In the genomic region with DNA sequence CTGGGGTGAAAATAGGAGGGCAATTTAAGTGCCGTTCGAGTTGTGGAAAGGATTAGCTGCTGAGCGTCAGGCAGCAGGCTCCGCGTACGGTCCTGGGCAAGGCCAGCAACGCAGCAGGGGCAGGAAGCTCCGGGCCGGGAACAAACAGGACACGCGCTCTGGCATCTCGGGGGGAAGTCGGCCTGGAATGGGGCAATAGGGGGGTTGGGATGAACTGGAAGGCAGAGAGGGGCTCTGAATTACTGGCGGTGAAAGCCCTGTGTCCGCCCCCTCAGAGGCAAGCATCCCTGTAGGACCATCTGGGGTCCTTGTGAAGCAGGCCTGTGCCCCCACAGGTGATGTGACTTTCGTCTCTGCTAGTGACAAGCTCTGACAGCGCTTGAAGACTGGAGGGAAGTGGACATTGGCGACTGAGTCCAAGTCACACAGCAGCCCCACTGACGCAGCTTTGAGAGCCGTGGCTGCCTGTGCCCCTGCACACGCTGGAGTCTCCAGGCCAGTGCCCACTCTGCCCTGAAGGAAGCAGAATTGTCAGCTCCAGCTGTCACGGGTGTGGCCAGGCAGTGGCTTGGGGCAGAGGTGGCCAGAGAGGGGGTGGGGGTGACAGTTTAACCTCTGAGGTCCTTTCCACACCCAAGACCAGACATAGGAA, we compare ENCODE assay signal across 12 cellular contexts. TPM values are rescaled to one million over a fixed set of nuclear protein-coding genes. Genes with fewer than 3 reads are reported as not detected.
"Had no signal": no experiment of that assay in that cellular context is flagged by ENCODE, and none has a peak within 500 bp of the region (broad histone marks: within the 10 kb centered on the region; RNA-seq: fewer than 3 reads in every experiment).

No MANE protein-coding gene starts in this region.

- DNase-seq: activated CD4-positive, alpha-beta T cell treated with anti-CD3 and anti-CD28 coated beads for 4 hours; activated effector memory CD4-positive, alpha-beta T cell treated with Interleukin-2 at 50 U/mL for 16 hours; amygdala; brain microvascular endothelial cell; esophagus squamous epithelium; foreskin fibroblast; stimulated activated naive B cell treated with anti-CD40 and anti-IgM and Interleukin-4, amounts not matched to agents 10 μg/mL and 1 μg/mL and 100 μg/mL, for 72 hours; T-helper 1 cell had no signal

- H3K9me3 Mint-ChIP-seq: stimulated activated naive B cell treated with anti-CD40 and anti-IgM and Interleukin-4, amounts not matched to agents 10 μg/mL and 1 μg/mL and 100 μg/mL, for 72 hours had no signal

- H3K27ac Mint-ChIP-seq: activated naive CD8-positive, alpha-beta T cell; stimulated activated naive B cell treated with anti-CD40 and anti-IgM and Interleukin-4, amounts not matched to agents 10 μg/mL and 1 μg/mL and 100 μg/mL, for 72 hours had no signal

- H3K36me3 Mint-ChIP-seq: stimulated activated naive B cell treated with anti-CD40 and anti-IgM and Interleukin-4, amounts not matched to agents 10 μg/mL and 1 μg/mL and 100 μg/mL, for 72 hours had no signal

- H3K4me3 Mint-ChIP-seq: activated naive CD8-positive, alpha-beta T cell; stimulated activated naive B cell treated with anti-CD40 and anti-IgM and Interleukin-4, amounts not matched to agents 10 μg/mL and 1 μg/mL and 100 μg/mL, for 72 hours had no signal

- ATAC-seq: stimulated activated naive B cell treated with anti-CD40 and anti-IgM and Interleukin-4, amounts not matched to agents 10 μg/mL and 1 μg/mL and 100 μg/mL, for 72 hours had no signal

RNA-seq across cellular contexts. Expression of a gene that starts 35.1 kb away (rescaled TPM):
- total RNA-seq: cerebellum, dorsolateral prefrontal cortex, esophagus squamous epithelium, subcutaneous adipose tissue had no signal

RNA-seq across cellular contexts. Expression of a gene that starts 44.0 kb away (rescaled TPM):
- total RNA-seq: cerebellum, dorsolateral prefrontal cortex, esophagus squamous epithelium, subcutaneous adipose tissue had no signal
